In genomic region chr6:22036267-22036666, GRCh38 we compare ENCODE assay signal across 8 cellular contexts.
DNase-seq lines count a peak whose midpoint lies in the region; ATAC-seq and TF ChIP-seq lines count a peak whose summit lies in the region.

No MANE protein-coding gene starts in this region.

- no peak overlapping the region for H3K9ac ChIP-seq in HUES48 (ENCODE audit: low read depth, low read length)

- 0 out of 2 replicates have a peak, but pooled peaks cover 5% of the 10 kb centered on the region for H3K9me3 ChIP-seq in HUES48 (ENCODE audit: control insufficient read depth, insufficient read depth, low read length)
- no peaks in the 10 kb centered on the region for H3K9me3 ChIP-seq in body of pancreas

- peak; percentile 79 for ATAC-seq in body of pancreas
- no peak for ATAC-seq in HG03565 (IDR thresholded peaks at IDR 0.05; ENCODE audit: unreplicated experiment)

- TF ChIP-seq CTCF in body of pancreas (IDR thresholded peaks at IDR 0.05): no peak

- no peaks in the 10 kb centered on the region for H3K27me3 ChIP-seq in HUES48 (ENCODE audit: control insufficient read depth, insufficient read depth, low read length)
- H3K27me3 ChIP-seq in body of pancreas: no peaks in the 10 kb centered on the region

- H3K27ac ChIP-seq in HUES48 (ENCODE audit: low read depth, low read length) (peak overlapping the region; percentile 36), body of pancreas (peak overlapping the region in 1 of 4 donors; percentile 30)

- H3K4me3 ChIP-seq in HUES48 (ENCODE audit: low read depth, low read length) (no peak overlapping the region), body of pancreas (no peak overlapping the region)

- DNase-seq in NCI-H2227 (lab: John Stamatoyannopoulos, UW; ENCODE audit: unreplicated experiment) (peak; percentile 49), NCI-H2227 treated with DMSO at 0.1 percent for 48 hours (lab: John Stamatoyannopoulos, UW) (no peak), body of pancreas (peak; percentile 31 to 76 (median 64)), retina (peak; percentile 55), NCI-H446 (lab: John Stamatoyannopoulos, UW) (no peak)
- DNase-seq in stimulated activated CD4-positive, alpha-beta T cell treated with anti-CD3 and anti-CD28 coated beads, Interleukin-4, amount 100 ng/mL, for 24 hours: no peak

- intact Hi-C loops in body of pancreas (cut with DNase I): no loop called here

- H3K4me1 ChIP-seq in HUES48 (ENCODE audit: control insufficient read depth, insufficient read depth, low read length) (peaks cover 18% of the 10 kb centered on the region), body of pancreas (peaks cover 6% of the 10 kb centered on the region)

- H3K36me3 ChIP-seq in HUES48 (ENCODE audit: control insufficient read depth, insufficient read depth, low read length) (no peaks in the 10 kb centered on the region), body of pancreas (replicated peaks in 1 of 2; ENCODE audit: insufficient read depth in 1 of 2, low read depth in 2 of 2) (no peaks in the 10 kb centered on the region)

- WGBS in body of pancreas, 2 donors: 12 to 17% methylated on average over 7 of the region's 7 CpGs

- no peak for TF ChIP-seq POLR2A in body of pancreas (IDR thresholded peaks at IDR 0.05)

Comparison
In these comparisons a context has a peak if more than half of its experiments do, and no peak if none do; other contexts are left out.
1. DNase-seq: peak in NCI-H2227 (single experiment), body of pancreas (4 of 4) and retina (single experiment); none in NCI-H2227 treated with DMSO at 0.1 percent for 48 hours (single experiment), stimulated activated CD4-positive, alpha-beta T cell treated with anti-CD3 and anti-CD28 coated beads, Interleukin-4, amount 100 ng/mL, for 24 hours (single experiment) and NCI-H446 (0 of 2).